ENCODE assay signal across 22 cellular contexts in the genomic region with DNA sequence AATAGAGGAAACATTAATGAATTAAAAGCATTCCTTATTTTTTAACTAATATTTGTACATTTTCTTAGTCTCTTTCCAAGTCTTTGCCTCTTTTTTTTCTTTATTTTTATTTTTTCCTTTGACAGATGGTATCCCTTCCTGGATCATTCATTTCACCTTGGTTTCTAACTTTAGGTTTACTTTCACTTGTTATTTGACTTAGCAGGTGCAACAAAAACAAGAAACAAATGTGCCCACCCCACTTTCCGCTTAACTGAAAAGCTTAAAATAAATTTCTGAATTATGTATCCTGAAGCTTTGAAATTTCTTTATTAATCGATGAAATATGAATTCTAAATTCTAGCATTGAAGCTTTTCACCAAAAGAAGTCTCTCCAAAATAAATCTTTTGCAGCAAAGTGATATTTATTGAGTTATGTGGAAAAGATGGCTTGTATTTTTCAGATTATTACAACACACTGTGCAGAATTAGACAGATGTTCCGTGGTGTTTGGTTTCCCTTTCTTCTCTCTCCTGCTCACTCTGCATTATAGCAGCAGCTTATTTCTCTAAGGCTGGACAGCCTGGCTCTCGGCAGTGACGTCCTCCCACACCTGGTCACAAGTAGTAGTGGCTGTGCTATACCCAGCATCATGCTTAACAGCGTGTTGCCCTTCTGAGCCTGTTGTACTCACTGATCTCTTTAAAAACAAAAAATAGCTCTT.
DNase-seq lines count a peak whose midpoint lies in the region; ATAC-seq, FAIRE-seq and TF ChIP-seq lines count a peak whose summit lies in the region.
"Had no signal": no experiment of that assay in that cellular context is flagged by ENCODE, and none has a peak within 500 bp of the region (broad histone marks: within the 10 kb centered on the region; RNA-seq: fewer than 3 reads in every experiment).

No MANE protein-coding gene starts in this region.

- H3K4me3 Mint-ChIP-seq in effector memory CD8-positive, alpha-beta T cell = no peak overlapping the region
- H3K4me3 Mint-ChIP-seq: brain, neural crest cell had no signal

- TF ChIP-seq POLR2A in GM12891 (IDR thresholded peaks at IDR 0.05; ENCODE audit: low read depth, low read length) = no peak

- ATAC-seq in effector memory CD8-positive, alpha-beta T cell (replicated peaks) = no peak
- ATAC-seq: Right ventricle myocardium inferior had no signal

- no peak overlapping the region for H3K4me2 ChIP-seq in Karpas-422 (ENCODE audit: low read depth, low read length, poor library complexity, severe bottlenecking)

- no peak overlapping the region for H3K4me3 ChIP-seq in Karpas-422 (ENCODE audit: low read length)
- H3K4me3 ChIP-seq: GM23248 had no signal

- no peaks in the 10 kb centered on the region for H3K27me3 ChIP-seq in Karpas-422 (ENCODE audit: low read length)

- peak; percentile 82 for FAIRE-seq in GM12891 (lab: Jason Lieb, UNC)
- no peak for FAIRE-seq in D721Med (lab: Jason Lieb, UNC)

- no peaks in the 10 kb centered on the region; the same call in 1 of the 2 replicates for H3K79me2 ChIP-seq in Karpas-422 (ENCODE audit: low read length)

- no peaks in the 10 kb centered on the region for H3K9me3 Mint-ChIP-seq in effector memory CD8-positive, alpha-beta T cell
- H3K9me3 Mint-ChIP-seq: neural crest cell had no signal

- TF ChIP-seq CTCF in D721Med (IDR thresholded peaks at IDR 0.05; ENCODE audit: insufficient read depth, missing control alignments) = no peak

- H3K4me1 Mint-ChIP-seq in effector memory CD8-positive, alpha-beta T cell (ENCODE audit: low read depth in 2 of 2) = peaks cover 1 to 4% of the 10 kb centered on the region in 2 donors

- H3K9me2 ChIP-seq in Karpas-422 (replicated peaks; ENCODE audit: insufficient read depth, low read length) = no peaks in the 10 kb centered on the region

- H3K27me3 Mint-ChIP-seq in effector memory CD8-positive, alpha-beta T cell = no peaks in the 10 kb centered on the region
- H3K27me3 Mint-ChIP-seq: brain had no signal

- no peaks in the 10 kb centered on the region for H4K20me1 ChIP-seq in Karpas-422 (ENCODE audit: insufficient read depth, low read depth, low read length)

- H2AFZ ChIP-seq in Karpas-422 (ENCODE audit: low read length) = no peak overlapping the region
- H2AFZ ChIP-seq: GM23248 had no signal

- H3K9ac ChIP-seq in Karpas-422 (ENCODE audit: low read length) = no peak overlapping the region
- H3K9ac ChIP-seq: GM23248 had no signal

- DNase-seq in DMS 273 (lab: John Stamatoyannopoulos, UW; ENCODE audit: unreplicated experiment) (peak; percentile 48), DMS 273 treated with DMSO at 0.1 percent for 48 hours (lab: John Stamatoyannopoulos, UW) (no peak), GM12891 (ENCODE audit: insufficient read length, low spot score) (no peak), Karpas-422 (no peak), D721Med (ENCODE audit: insufficient read length, low spot score) (no peak)
- no peak for DNase-seq in effector memory CD8-positive, alpha-beta T cell
- no peak for DNase-seq in stimulated activated naive CD4-positive, alpha-beta T cell treated with Interleukin-2 at 50 U/mL for 16 hours (lab: John Stamatoyannopoulos, UW)
- no peak for DNase-seq in activated CD8-positive, alpha-beta memory T cell treated with anti-CD3 and anti-CD28 coated beads, Interleukin-2, amount 50 U/mL, for 48 hours
- DNase-seq: activated naive CD4-positive, alpha-beta T cell treated with Interleukin-2 at 50 U/mL for 16 hours; cortex of kidney; glutamatergic neuron; GM23248; mammary epithelial cell; NCI-H1694; retina; T-helper 1 cell; WERI-Rb-1 had no signal

- H3K9me3 ChIP-seq in Karpas-422 (ENCODE audit: low read length) = no peaks in the 10 kb centered on the region

- H3K27ac ChIP-seq in Karpas-422 (ENCODE audit: low read length) = peak overlapping the region; percentile 61
- H3K27ac ChIP-seq: 22Rv1, epithelial cell of prostate, GM23248, WERI-Rb-1 had no signal

- peak overlapping the region; percentile 57 to 60 for H3K27ac Mint-ChIP-seq in effector memory CD8-positive, alpha-beta T cell

- peaks cover 58% of the 10 kb centered on the region for H3K36me3 ChIP-seq in Karpas-422 (ENCODE audit: insufficient read depth, low read length)
- H3K36me3 ChIP-seq: WERI-Rb-1 had no signal

- H3K4me1 ChIP-seq in Karpas-422 (ENCODE audit: low read length) = peaks cover 13% of the 10 kb centered on the region; the same call in 1 of the 2 replicates

- H3K36me3 Mint-ChIP-seq in effector memory CD8-positive, alpha-beta T cell (ENCODE audit: insufficient read depth) = peaks cover 35% of the 10 kb centered on the region

TF ChIP-seq in GM12891, 5 proteins besides CTCF, POLR2A, EP300 and RAD21:
- TF ChIP-seq PAX5 (IDR thresholded peaks at IDR 0.05; ENCODE audit: insufficient read depth, low read length, severe bottlenecking) (no peak), SPI1 (IDR thresholded peaks at IDR 0.05; ENCODE audit: low read depth, low read length) (no peak), POLR2AphosphoS5 (IDR thresholded peaks at IDR 0.05; ENCODE audit: low read depth, low read length) (no peak), TAF1 (IDR thresholded peaks at IDR 0.05; ENCODE audit: low read depth, low read length) (no peak), POU2F2 (IDR thresholded peaks at IDR 0.05; ENCODE audit: low read depth, low read length) (no peak)
